In the genomic region with DNA sequence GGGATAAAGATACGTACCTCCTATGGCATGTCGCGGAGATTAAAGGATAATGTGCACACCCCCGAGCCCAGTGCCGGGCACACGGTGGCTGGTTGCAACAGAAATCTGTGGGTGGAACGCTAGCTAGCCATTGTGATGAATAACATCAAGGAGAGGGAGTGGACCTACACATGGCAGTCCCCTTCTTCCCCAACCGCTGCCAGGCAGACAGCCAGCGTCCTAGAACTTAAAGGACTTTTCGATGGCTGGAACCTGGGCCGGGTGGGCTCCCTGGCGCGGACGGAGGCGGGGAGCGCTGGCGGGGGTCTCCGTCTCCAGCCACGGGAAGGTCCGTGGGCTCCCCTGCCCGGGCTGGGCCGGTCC, we compare ENCODE assay signal across 9 cellular contexts. TPM values are rescaled to one million over a fixed set of nuclear protein-coding genes. Genes with fewer than 3 reads are reported as not detected.
DNase-seq lines count a peak whose midpoint lies in the region; ATAC-seq and TF ChIP-seq lines count a peak whose summit lies in the region.
"Had no signal": no experiment of that assay in that cellular context is flagged by ENCODE, and none has a peak within 500 bp of the region (broad histone marks: within the 10 kb centered on the region; RNA-seq: fewer than 3 reads in every experiment).

No MANE protein-coding gene starts in this region.

- peak overlapping the region; percentile 74 for H3K9ac ChIP-seq in skeletal muscle satellite cell (ENCODE audit: low read depth, low read length)

- H3K4me3 ChIP-seq in left ventricle myocardium inferior (peak overlapping the region; percentile 81), skeletal muscle satellite cell (ENCODE audit: low read length) (peak overlapping the region; percentile 81)

- peaks cover 46% of the 10 kb centered on the region for H3K27me3 Mint-ChIP-seq in activated CD4-positive, alpha-beta T cell treated with anti-CD3 and anti-CD28 coated beads, Interleukin-2, amount 10 ng/mL, durations not matched to agents 7 days and 5 days

- CTCF ChIA-PET in activated CD4-positive, alpha-beta T cell treated with anti-CD3 and anti-CD28 coated beads, Interleukin-2, amount 10 ng/mL, durations not matched to agents 7 days and 5 days (lab: Charles Lee), result no interaction called here

- POLR2A ChIA-PET in activated CD4-positive, alpha-beta T cell treated with anti-CD3 and anti-CD28 coated beads, Interleukin-2, amount 10 ng/mL, durations not matched to agents 7 days and 5 days (lab: Charles Lee), result no interaction called here

- H3K9me3 ChIP-seq in left ventricle myocardium inferior (replicated peaks), result no peaks in the 10 kb centered on the region
- no peaks in the 10 kb centered on the region for H3K9me3 ChIP-seq in skeletal muscle satellite cell (replicated peaks; ENCODE audit: low read length)

- TF ChIP-seq CTCF in VCaP (conservative IDR thresholded peaks at IDR 0.05), result no peak
- no peak for TF ChIP-seq CTCF in left ventricle myocardium inferior (IDR thresholded peaks at IDR 0.05; ENCODE audit: borderline replicate concordance)

- H3K4me2 ChIP-seq in skeletal muscle satellite cell (ENCODE audit: low read length), result peak overlapping the region; percentile 88

- H3K4me3 Mint-ChIP-seq in activated CD4-positive, alpha-beta T cell treated with anti-CD3 and anti-CD28 coated beads, Interleukin-2, amount 10 ng/mL, durations not matched to agents 7 days and 5 days, result peak overlapping the region; percentile 59

- H3K9me3 Mint-ChIP-seq in activated CD4-positive, alpha-beta T cell treated with anti-CD3 and anti-CD28 coated beads, Interleukin-2, amount 10 ng/mL, durations not matched to agents 7 days and 5 days, result no peaks in the 10 kb centered on the region

- DNase-seq in activated CD4-positive, alpha-beta T cell treated with anti-CD3 and anti-CD28 coated beads, Interleukin-2, amount 10 ng/mL, durations not matched to agents 7 days and 5 days, result no peak
- no peak for DNase-seq in activated CD4-positive, alpha-beta T cell treated with anti-CD3 and anti-CD28 coated beads, Interleukin-2, amount 50 U/mL, for 1 hour
- peak; percentile 14 for DNase-seq in left ventricle myocardium inferior
- DNase-seq in NK-92 (lab: John Stamatoyannopoulos, UW; ENCODE audit: unreplicated experiment), result no peak
- no peak for DNase-seq in stimulated activated CD4-positive, alpha-beta T cell treated with anti-CD3 and anti-CD28 coated beads, Interleukin-4, amount 100 ng/mL, for 4 hours
- DNase-seq: DND-41 had no signal

- no peak for ATAC-seq in GM19467 (IDR thresholded peaks at IDR 0.05; ENCODE audit: unreplicated experiment)

- H3K27ac Mint-ChIP-seq in activated CD4-positive, alpha-beta T cell treated with anti-CD3 and anti-CD28 coated beads, Interleukin-2, amount 10 ng/mL, durations not matched to agents 7 days and 5 days, result no peak overlapping the region

- H3K36me3 ChIP-seq in left ventricle myocardium inferior (no peaks in the 10 kb centered on the region), skeletal muscle satellite cell (ENCODE audit: insufficient read depth, low read length) (no peaks in the 10 kb centered on the region)

- peaks cover 9% of the 10 kb centered on the region for H3K4me1 Mint-ChIP-seq in activated CD4-positive, alpha-beta T cell treated with anti-CD3 and anti-CD28 coated beads, Interleukin-2, amount 10 ng/mL, durations not matched to agents 7 days and 5 days

- H3K4me1 ChIP-seq in left ventricle myocardium inferior (peaks cover 42% of the 10 kb centered on the region), skeletal muscle satellite cell (ENCODE audit: control insufficient read depth, insufficient read depth, low read length) (peaks cover 10% of the 10 kb centered on the region)

- H3K27ac ChIP-seq in VCaP (peak overlapping the region; percentile 48; the same call in 1 of the 2 replicates), left ventricle myocardium inferior (replicated peaks) (peak overlapping the region; percentile 87)

- intact Hi-C loops in left ventricle myocardium inferior (cut with micrococcal nuclease), result loop anchor here (10.0 kb wide), 1 partner anchor 185 kb away; no protein-coding TSS in a partner anchor

- peaks cover 2% of the 10 kb centered on the region for H3K36me3 Mint-ChIP-seq in activated CD4-positive, alpha-beta T cell treated with anti-CD3 and anti-CD28 coated beads, Interleukin-2, amount 10 ng/mL, durations not matched to agents 7 days and 5 days (ENCODE audit: low read depth)

- H3K27me3 ChIP-seq in left ventricle myocardium inferior (ENCODE audit: low read depth), result peaks cover 8% of the 10 kb centered on the region
- H3K27me3 ChIP-seq in skeletal muscle satellite cell (ENCODE audit: control insufficient read depth, insufficient read depth, low read length), result peaks cover 18% of the 10 kb centered on the region

RNA-seq across cellular contexts. Expression of a gene that starts 0.3 kb away (rescaled TPM):
- total RNA-seq in activated CD4-positive, alpha-beta T cell treated with anti-CD3 and anti-CD28 coated beads, Interleukin-2, amount 10 ng/mL, durations not matched to agents 7 days and 5 days, result under 1 TPM; 0.47 to 0.48 TPM
- total RNA-seq in left ventricle myocardium inferior, result 2.7 TPM
- total RNA-seq in skeletal muscle satellite cell (2012; rRNA removed), result 5.2 and 5.3 TPM in 2 replicates
